Comparison of ENCODE assay signal across 13 cellular contexts in the genomic region with DNA sequence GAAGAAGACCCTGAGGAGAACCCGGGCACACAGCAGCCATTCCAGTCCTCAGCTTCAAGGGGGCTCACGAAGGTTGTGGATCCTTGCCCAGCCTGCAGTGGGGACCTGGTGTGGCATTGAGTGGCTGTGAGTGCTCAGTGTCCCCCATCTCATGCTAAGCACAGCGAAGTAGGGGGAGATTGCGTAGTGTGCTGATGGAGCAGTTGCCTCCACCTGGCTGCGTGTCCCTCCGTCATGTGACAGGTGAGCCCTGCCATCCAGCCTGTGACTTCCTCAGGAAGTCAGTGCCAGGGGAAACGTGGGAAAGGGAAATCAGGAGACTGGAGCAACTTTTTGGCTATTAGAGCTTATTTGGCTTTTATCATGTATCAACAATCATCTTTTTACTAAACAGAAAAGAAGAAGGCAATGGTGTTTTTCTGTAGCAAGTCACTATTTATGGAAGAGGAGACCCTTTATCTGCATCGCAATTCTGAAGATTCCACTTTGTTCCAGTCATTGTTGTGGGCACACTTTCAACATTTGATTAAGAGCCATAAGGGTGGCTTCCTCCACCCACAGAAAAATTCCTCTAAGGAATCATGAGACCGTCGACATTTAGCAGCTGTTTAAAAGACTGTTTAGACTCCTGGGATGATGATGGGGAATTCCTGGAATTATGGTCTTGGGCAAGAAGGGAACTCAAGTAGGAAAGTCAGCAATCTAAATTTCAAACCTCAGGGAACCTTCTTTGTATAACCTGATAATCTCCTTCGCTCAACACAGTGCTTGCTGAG.
DNase-seq lines count a peak whose midpoint lies in the region; ATAC-seq and TF ChIP-seq lines count a peak whose summit lies in the region.
"Had no signal": no experiment of that assay in that cellular context is flagged by ENCODE, and none has a peak within 500 bp of the region (broad histone marks: within the 10 kb centered on the region; RNA-seq: fewer than 3 reads in every experiment).

No MANE protein-coding gene starts in this region.

- no peak for ATAC-seq in activated T-cell treated with anti-CD3 and anti-CD28 coated beads, Interleukin-2, amount 50 U/mL, for 4 hours
- ATAC-seq in esophagus mucosa, result no peak

- peak overlapping the region; percentile 65 for H3K27ac ChIP-seq in muscle layer of duodenum (ENCODE audit: low read length)
- H3K27ac ChIP-seq in tibial nerve, result peak overlapping the region; percentile 16 to 84 (median 33)
- H3K27ac ChIP-seq in testis, result peak overlapping the region in 1 of 2 donors; percentile 21

- intact Hi-C loops in testis (cut with DNase I; ENCODE audit: low total_unique reads), result no loop called here

- no peak for TF ChIP-seq CTCF in tibial nerve (IDR thresholded peaks at IDR 0.05)
- no peak for TF ChIP-seq CTCF in testis (IDR thresholded peaks at IDR 0.05)

- no peak overlapping the region for H3K4me3 ChIP-seq in muscle layer of duodenum (ENCODE audit: low read depth in 1 of 2, low read length in 2 of 2)
- no peak overlapping the region for H3K4me3 ChIP-seq in tibial nerve
- no peak overlapping the region for H3K4me3 ChIP-seq in testis

- DNase-seq in NCI-H226 (peak; percentile 15), fibroblast of gingiva (ENCODE audit: low read depth) (peak; percentile 89), tibial nerve (ENCODE audit: low spot score in 2 of 2) (no peak), SK-N-DZ (ENCODE audit: low spot score) (no peak), testis (no peak)
- no peak for DNase-seq in activated T-cell treated with anti-CD3 and anti-CD28 coated beads, Interleukin-2, amount 50 U/mL, for 4 hours
- DNase-seq: activated CD4-positive, alpha-beta T cell treated with anti-CD3 and anti-CD28 coated beads for 1 hour; activated gamma-delta T cell; effector CD8-positive, alpha-beta T cell; NCI-H1092; NCI-H774 had no signal

- H3K36me3 ChIP-seq in muscle layer of duodenum (ENCODE audit: control insufficient read depth in 1 of 2, insufficient read depth in 2 of 2, low read length in 2 of 2) (no peaks in the 10 kb centered on the region), tibial nerve (no peaks in the 10 kb centered on the region), testis (ENCODE audit: low read depth, missing control alignments) (no peaks in the 10 kb centered on the region)

- peak in 1 of 2 donors; percentile 29 for TF ChIP-seq EP300 in tibial nerve (IDR thresholded peaks at IDR 0.05)

- H3K9me3 Mint-ChIP-seq in activated T-cell treated with anti-CD3 and anti-CD28 coated beads, Interleukin-2, amount 50 U/mL, for 4 hours, result peaks cover 5% of the 10 kb centered on the region

- H3K9me3 ChIP-seq in muscle layer of duodenum (ENCODE audit: control insufficient read depth in 1 of 2, low read length in 2 of 2) (no peaks in the 10 kb centered on the region), tibial nerve (no peaks in the 10 kb centered on the region), testis (no peaks in the 10 kb centered on the region)

- H3K4me1 Mint-ChIP-seq in activated T-cell treated with anti-CD3 and anti-CD28 coated beads, Interleukin-2, amount 50 U/mL, for 4 hours (ENCODE audit: low read depth), result no peaks in the 10 kb centered on the region

- WGBS in tibial nerve, 2 donors, result 57 to 60% methylated on average over 11 of the region's 11 CpGs
- 58 to 65% methylated on average over 10 to 11 of the region's 11 CpGs for WGBS in testis, 2 donors

- no peaks in the 10 kb centered on the region for H3K27me3 ChIP-seq in muscle layer of duodenum (ENCODE audit: low read depth, low read length)
- no peaks in the 10 kb centered on the region for H3K27me3 ChIP-seq in tibial nerve
- H3K27me3 ChIP-seq in testis, result no peaks in the 10 kb centered on the region

- peaks cover 32% of the 10 kb centered on the region for H3K27me3 Mint-ChIP-seq in activated T-cell treated with anti-CD3 and anti-CD28 coated beads, Interleukin-2, amount 50 U/mL, for 4 hours (ENCODE audit: low read depth)

- H3K4me1 ChIP-seq in muscle layer of duodenum (ENCODE audit: control insufficient read depth in 1 of 2, insufficient read depth in 2 of 2, low read length in 2 of 2) (peaks cover 16 to 25% of the 10 kb centered on the region in 2 donors), tibial nerve (peaks cover 0 to 51% (median 20%) of the 10 kb centered on the region in 4 donors), testis (peaks cover 20% of the 10 kb centered on the region)

- TF ChIP-seq POLR2A in tibial nerve (IDR thresholded peaks at IDR 0.05) (no peak), testis (IDR thresholded peaks at IDR 0.05) (no peak)

- no peaks in the 10 kb centered on the region for H3K36me3 Mint-ChIP-seq in activated T-cell treated with anti-CD3 and anti-CD28 coated beads, Interleukin-2, amount 50 U/mL, for 4 hours (ENCODE audit: insufficient read depth)

- H3K4me3 Mint-ChIP-seq in activated T-cell treated with anti-CD3 and anti-CD28 coated beads, Interleukin-2, amount 50 U/mL, for 4 hours, result no peak overlapping the region

Comparison
In these comparisons a context has a peak if more than half of its experiments do, and no peak if none do; other contexts are left out.
1. DNase-seq: peak in NCI-H226 (single experiment) and fibroblast of gingiva (single experiment); none in tibial nerve (0 of 2), activated T-cell treated with anti-CD3 and anti-CD28 coated beads, Interleukin-2, amount 50 U/mL, for 4 hours (single experiment), SK-N-DZ (single experiment) and testis (single experiment).